8 cellular contexts compared by ENCODE assay signal in the genomic region with DNA sequence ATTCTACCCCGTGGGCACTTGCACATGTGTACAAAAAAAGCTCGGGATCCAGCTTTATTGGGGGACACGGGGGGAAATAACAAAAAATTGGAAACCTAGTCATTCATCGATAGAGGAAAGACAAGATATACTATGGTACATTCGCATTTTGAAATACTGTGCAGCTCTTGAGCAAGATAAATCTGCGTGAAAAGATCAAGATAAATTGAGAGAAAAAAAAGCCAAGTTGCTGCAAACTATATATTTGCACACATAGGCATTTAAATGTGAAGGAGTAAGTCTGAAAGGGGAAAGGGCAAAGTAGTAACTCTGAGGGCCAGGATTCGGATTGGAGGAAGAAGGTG. TPM values are rescaled to one million over a fixed set of nuclear protein-coding genes. Genes with fewer than 3 reads are reported as not detected.
A peak's percentile ranks its signal among the peaks of the same experiment; 100 is the strongest.
DNase-seq lines count a peak whose midpoint lies in the region; ATAC-seq and TF ChIP-seq lines count a peak whose summit lies in the region.

No MANE protein-coding gene starts in this region.

- H3K27ac ChIP-seq in Karpas-422 (ENCODE audit: low read length): peak overlapping the region; percentile 71

- H3K27ac Mint-ChIP-seq in dendritic cell treated with granulocyte-macrophage colony-stimulating factor and Interleukin-4, amounts not matched to agents 40 ng/mL and 50 ng/mL, for 4 days: peak overlapping the region; percentile 98
- H3K27ac Mint-ChIP-seq in natural killer cell: peak overlapping the region; percentile 99 to 100

- no peaks in the 10 kb centered on the region for H3K9me3 ChIP-seq in Karpas-422 (ENCODE audit: low read length)

- H3K9ac ChIP-seq in Karpas-422 (ENCODE audit: low read length): peak overlapping the region; percentile 85

- intact Hi-C loops in dendritic cell treated with granulocyte-macrophage colony-stimulating factor and Interleukin-4, amounts not matched to agents 40 ng/mL and 50 ng/mL, for 4 days (cut with micrococcal nuclease): loop anchor here (10.0 kb wide), 1 partner anchor 78 kb away; the partner anchor contains the start of gene CCNDBP1
- intact Hi-C loops in natural killer cell (cut with micrococcal nuclease) (loop anchor here (1.0 to 5.0 kb wide), 2 partner anchors 27 to 81 kb away; partner anchors contain the start of genes CCNDBP1 and TMEM62), left colon (cut with DNase I, micrococcal nuclease) (no loop called here)

- no peak for ATAC-seq in natural killer cell
- no peak for ATAC-seq in left colon
- ATAC-seq in HG02938 (IDR thresholded peaks at IDR 0.05; ENCODE audit: unreplicated experiment): no peak

- DNase-seq in AG09309 (ENCODE audit: low read depth): no peak
- DNase-seq in Karpas-422: peak; percentile 53
- DNase-seq in natural killer cell: no peak
- DNase-seq in left colon: no peak
- no peak for DNase-seq in effector CD4-positive, alpha-beta T cell
- no peak for DNase-seq in GOT3 (lab: John Stamatoyannopoulos, UW)

- H3K9me3 Mint-ChIP-seq in dendritic cell treated with granulocyte-macrophage colony-stimulating factor and Interleukin-4, amounts not matched to agents 40 ng/mL and 50 ng/mL, for 4 days: no peaks in the 10 kb centered on the region
- no peaks in the 10 kb centered on the region for H3K9me3 Mint-ChIP-seq in natural killer cell

- H3K4me3 Mint-ChIP-seq in dendritic cell treated with granulocyte-macrophage colony-stimulating factor and Interleukin-4, amounts not matched to agents 40 ng/mL and 50 ng/mL, for 4 days: peak overlapping the region; percentile 98
- H3K4me3 Mint-ChIP-seq in natural killer cell: peak overlapping the region; percentile 98

- H3K27me3 ChIP-seq in Karpas-422 (ENCODE audit: low read length): no peaks in the 10 kb centered on the region

- H3K79me2 ChIP-seq in Karpas-422 (ENCODE audit: low read length): peaks cover 48% of the 10 kb centered on the region

- no peaks in the 10 kb centered on the region for H4K20me1 ChIP-seq in Karpas-422 (ENCODE audit: insufficient read depth, low read depth, low read length)

- peaks cover 20% of the 10 kb centered on the region for H3K4me1 ChIP-seq in Karpas-422 (ENCODE audit: low read length)

- H3K36me3 Mint-ChIP-seq in dendritic cell treated with granulocyte-macrophage colony-stimulating factor and Interleukin-4, amounts not matched to agents 40 ng/mL and 50 ng/mL, for 4 days (ENCODE audit: low read depth): peaks cover 13% of the 10 kb centered on the region
- no peaks in the 10 kb centered on the region for H3K36me3 Mint-ChIP-seq in natural killer cell

- H3K4me3 ChIP-seq in AG09309 (ENCODE audit: control insufficient read depth, low read depth, low read length) (peak overlapping the region; percentile 79), Karpas-422 (ENCODE audit: low read length) (peak overlapping the region; percentile 87)

- H3K27me3 Mint-ChIP-seq in dendritic cell treated with granulocyte-macrophage colony-stimulating factor and Interleukin-4, amounts not matched to agents 40 ng/mL and 50 ng/mL, for 4 days: no peaks in the 10 kb centered on the region
- peaks cover 2 to 6% of the 10 kb centered on the region in 2 donors for H3K27me3 Mint-ChIP-seq in natural killer cell (ENCODE audit: low read depth in 2 of 2)

- peaks cover 26% of the 10 kb centered on the region for H3K4me1 Mint-ChIP-seq in dendritic cell treated with granulocyte-macrophage colony-stimulating factor and Interleukin-4, amounts not matched to agents 40 ng/mL and 50 ng/mL, for 4 days (ENCODE audit: low read depth)
- peaks cover 45 to 47% of the 10 kb centered on the region in 2 donors for H3K4me1 Mint-ChIP-seq in natural killer cell

- peaks cover 18% of the 10 kb centered on the region; the same call in 1 of the 2 replicates for H3K36me3 ChIP-seq in Karpas-422 (ENCODE audit: insufficient read depth, low read length)

- TF ChIP-seq CTCF in AG09309 (IDR thresholded peaks at IDR 0.05; ENCODE audit: control insufficient read depth, insufficient read depth, low read depth, low read length, missing control alignments) (no peak), natural killer cell (IDR thresholded peaks at IDR 0.05) (no peak)

- no peaks in the 10 kb centered on the region for H3K9me2 ChIP-seq in Karpas-422 (replicated peaks; ENCODE audit: insufficient read depth, low read length)

- peak overlapping the region; percentile 99 for H3K4me2 ChIP-seq in Karpas-422 (ENCODE audit: low read depth, low read length, poor library complexity, severe bottlenecking)

- peak overlapping the region; percentile 75 for H2AFZ ChIP-seq in Karpas-422 (ENCODE audit: low read length)

RNA-seq across cellular contexts. Expression of gene UBR1, which starts 0.6 kb away (rescaled TPM):
- 25.8 and 56.0 TPM in 2 replicates for total RNA-seq in Karpas-422 (2014; rRNA removed; shearing (Covaris generic); ENCODE audit: low replicate concordance)
- total RNA-seq in natural killer cell (10 to 100 TPM; 54.3 to 70.5 (median 61.4) TPM), left colon (10 to 100 TPM; 23.9 to 30.9 TPM)

RNA-seq across cellular contexts. Expression of gene TMEM62, which starts 26.9 kb away (rescaled TPM):
- total RNA-seq in Karpas-422 (2014; rRNA removed; shearing (Covaris generic); ENCODE audit: low replicate concordance): 45.6 and 47.8 TPM in 2 replicates
- 10 to 100 TPM; 39.4 to 43.8 (median 40.8) TPM for total RNA-seq in natural killer cell
- 10 to 100 TPM; 37.9 to 48.9 TPM for total RNA-seq in left colon

Comparison
In these comparisons a context has a peak if more than half of its experiments do, and no peak if none do; other contexts are left out.
1. intact Hi-C loops: an anchor here in dendritic cell treated with granulocyte-macrophage colony-stimulating factor and Interleukin-4, amounts not matched to agents 40 ng/mL and 50 ng/mL, for 4 days (10.0 kb wide) and natural killer cell (1.0 to 5.0 kb wide); none called in left colon.